1 cellular context compared by ENCODE assay signal in genomic region chr10:114819313-114819712, GRCh38.
TF ChIP-seq lines count a peak whose summit lies in the region.

No MANE protein-coding gene starts in this region.

TF ChIP-seq in HEK293, 187 proteins besides CTCF, POLR2A, EP300 and RAD21 (continued from another document):
- TF ChIP-seq ZNF26 (tag by site-specific recombination; IDR thresholded peaks at IDR 0.05) (no peak), ZNF404 (tag by site-specific recombination; IDR thresholded peaks at IDR 0.05) (no peak), KLF8 (tag by site-specific recombination; IDR thresholded peaks at IDR 0.05) (no peak), ZNF398 (tag by site-specific recombination; IDR thresholded peaks at IDR 0.05) (no peak), ZNF560 (tag by site-specific recombination; IDR thresholded peaks at IDR 0.05; ENCODE audit: borderline replicate concordance) (no peak), ZNF394 (tag by site-specific recombination; IDR thresholded peaks at IDR 0.05; ENCODE audit: borderline replicate concordance) (0 out of 2 replicates have a peak, but pooled peaks have one; percentile 19), ZFP3 (tag by site-specific recombination; IDR thresholded peaks at IDR 0.05; ENCODE audit: low read depth) (no peak), ZNF175 (tag by site-specific recombination; IDR thresholded peaks at IDR 0.05) (no peak), ATF2 (tag by site-specific recombination; IDR thresholded peaks at IDR 0.05; ENCODE audit: low read depth) (peak; percentile 62; the same call in 1 of the 2 replicates), YY2 (tag by site-specific recombination; IDR thresholded peaks at IDR 0.05) (no peak), ZNF654 (tag by site-specific recombination; IDR thresholded peaks at IDR 0.05; ENCODE audit: low read depth) (no peak), ZNF37A (tag by site-specific recombination; IDR thresholded peaks at IDR 0.05) (no peak), ZNF785 (tag by site-specific recombination; IDR thresholded peaks at IDR 0.05) (no peak), ZNF670 (tag by site-specific recombination; IDR thresholded peaks at IDR 0.05; ENCODE audit: low read depth) (no peak), ZNF449 (tag by site-specific recombination; IDR thresholded peaks at IDR 0.05) (no peak), ZBTB10 (tag by site-specific recombination; IDR thresholded peaks at IDR 0.05) (no peak), TSHZ1 (tag by site-specific recombination; IDR thresholded peaks at IDR 0.05; ENCODE audit: borderline replicate concordance) (no peak), ZBTB21 (tag by site-specific recombination; IDR thresholded peaks at IDR 0.05) (0 out of 2 replicates have a peak, but pooled peaks have one; percentile 38), ZFP41 (tag by site-specific recombination; IDR thresholded peaks at IDR 0.05; ENCODE audit: borderline replicate concordance) (no peak), ZNF16 (tag by site-specific recombination; IDR thresholded peaks at IDR 0.05; ENCODE audit: low read depth) (no peak), SP7 (tag by site-specific recombination; IDR thresholded peaks at IDR 0.05) (no peak), ZNF202 (tag by site-specific recombination; IDR thresholded peaks at IDR 0.05; ENCODE audit: borderline replicate concordance) (no peak), HIC1 (tag by site-specific recombination; IDR thresholded peaks at IDR 0.05) (no peak), ZNF629 (tag by site-specific recombination; IDR thresholded peaks at IDR 0.05) (peak; percentile 62)
